In the genomic region with DNA sequence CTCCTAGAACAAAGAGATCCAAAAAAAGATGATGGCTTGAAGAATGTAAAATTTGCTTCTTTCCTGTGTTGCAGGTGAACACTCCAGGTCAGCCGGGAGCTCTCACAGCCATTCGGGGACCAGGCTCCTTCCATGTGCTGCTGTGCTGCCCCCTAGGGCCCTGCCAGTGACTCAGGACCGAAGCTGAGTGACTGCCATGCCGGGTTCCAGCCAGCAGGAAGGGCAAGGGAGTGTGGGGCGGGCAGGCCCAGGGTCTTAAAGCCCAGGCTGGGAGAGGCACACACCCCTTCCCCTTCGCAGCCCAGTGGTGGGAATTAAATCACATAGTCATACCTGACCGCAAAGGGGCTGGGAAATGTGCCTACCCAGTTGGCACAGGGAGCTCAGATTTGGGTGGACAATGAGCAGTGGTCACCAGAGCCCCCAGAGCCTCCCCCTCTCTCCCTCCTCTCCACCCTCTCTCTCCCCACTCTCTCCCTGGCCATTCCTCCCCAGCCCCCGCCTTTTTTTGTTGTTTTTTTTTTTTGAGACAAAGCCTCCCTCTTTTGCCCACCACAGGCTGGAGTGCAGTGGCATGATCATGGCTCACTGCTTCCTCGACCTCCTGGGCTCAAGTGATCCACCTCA, we compare ENCODE assay signal across 8 cellular contexts. TPM values are rescaled to one million over a fixed set of nuclear protein-coding genes. Genes with fewer than 3 reads are reported as not detected.
DNase-seq lines count a peak whose midpoint lies in the region; ATAC-seq and TF ChIP-seq lines count a peak whose summit lies in the region.

No MANE protein-coding gene starts in this region.

- TF ChIP-seq CTCF in neural progenitor cell (IDR thresholded peaks at IDR 0.05): peak; percentile 95

- peak; percentile 75 for ATAC-seq in activated CD8-positive, alpha-beta T cell treated with anti-CD3 and anti-CD28 coated beads, Interleukin-2, amount 10 ng/mL, durations not matched to agents 7 days and 5 days
- ATAC-seq in HG03432 (IDR thresholded peaks at IDR 0.05; ENCODE audit: unreplicated experiment) (no peak), HG02885 (IDR thresholded peaks at IDR 0.05; ENCODE audit: poor library complexity, unreplicated experiment) (no peak)

- no peak overlapping the region for H3K27ac Mint-ChIP-seq in activated CD8-positive, alpha-beta T cell treated with anti-CD3 and anti-CD28 coated beads, Interleukin-2, amount 10 ng/mL, durations not matched to agents 7 days and 5 days
- no peak overlapping the region for H3K27ac Mint-ChIP-seq in neural progenitor cell

- H3K4me1 ChIP-seq in neural progenitor cell: no peaks in the 10 kb centered on the region

- peak; percentile 78 for DNase-seq in COR-L47 (lab: John Stamatoyannopoulos, UW)
- peak; percentile 86 for DNase-seq in HPDE6-E6E7 (ENCODE audit: extremely low spot score)
- DNase-seq in NCI-H526 (lab: John Stamatoyannopoulos, UW): peak; percentile 81 to 95
- DNase-seq in activated CD8-positive, alpha-beta T cell treated with anti-CD3 and anti-CD28 coated beads, Interleukin-2, amount 10 ng/mL, durations not matched to agents 7 days and 5 days: peak; percentile 64
- peak; percentile 14 for DNase-seq in fibroblast of peridontal ligament (ENCODE audit: extremely low read depth)
- DNase-seq in neural progenitor cell (ENCODE audit: low spot score): peak; percentile 95

- H3K4me3 ChIP-seq in neural progenitor cell: no peak overlapping the region

- H3K4me1 Mint-ChIP-seq in activated CD8-positive, alpha-beta T cell treated with anti-CD3 and anti-CD28 coated beads, Interleukin-2, amount 10 ng/mL, durations not matched to agents 7 days and 5 days (ENCODE audit: low read depth): peaks cover 9% of the 10 kb centered on the region
- peaks cover 21% of the 10 kb centered on the region for H3K4me1 Mint-ChIP-seq in neural progenitor cell

- H3K36me3 ChIP-seq in neural progenitor cell: no peaks in the 10 kb centered on the region

- no peak overlapping the region for H3K27ac ChIP-seq in neural progenitor cell

- no peaks in the 10 kb centered on the region for H3K9me3 Mint-ChIP-seq in activated CD8-positive, alpha-beta T cell treated with anti-CD3 and anti-CD28 coated beads, Interleukin-2, amount 10 ng/mL, durations not matched to agents 7 days and 5 days (ENCODE audit: insufficient read depth)
- no peaks in the 10 kb centered on the region for H3K9me3 Mint-ChIP-seq in neural progenitor cell

- no peak overlapping the region for H3K4me3 Mint-ChIP-seq in activated CD8-positive, alpha-beta T cell treated with anti-CD3 and anti-CD28 coated beads, Interleukin-2, amount 10 ng/mL, durations not matched to agents 7 days and 5 days
- H3K4me3 Mint-ChIP-seq in neural progenitor cell: no peak overlapping the region

- no peak overlapping the region for H3K9ac ChIP-seq in neural progenitor cell

- H4K20me1 ChIP-seq in neural progenitor cell (ENCODE audit: low read depth): no peaks in the 10 kb centered on the region

- no peaks in the 10 kb centered on the region for H3K36me3 Mint-ChIP-seq in activated CD8-positive, alpha-beta T cell treated with anti-CD3 and anti-CD28 coated beads, Interleukin-2, amount 10 ng/mL, durations not matched to agents 7 days and 5 days (ENCODE audit: low read depth)
- no peaks in the 10 kb centered on the region for H3K36me3 Mint-ChIP-seq in neural progenitor cell

- no peaks in the 10 kb centered on the region for H3K79me2 ChIP-seq in neural progenitor cell (ENCODE audit: low read depth)

- peaks cover 7% of the 10 kb centered on the region for H3K27me3 ChIP-seq in neural progenitor cell

- CTCF ChIA-PET in activated CD8-positive, alpha-beta T cell treated with anti-CD3 and anti-CD28 coated beads, Interleukin-2, amount 10 ng/mL, durations not matched to agents 7 days and 5 days (lab: Charles Lee): interaction anchor here (1.0 to 14.3 kb wide), 15 partner anchors 8 to 236 kb away, joined by 3 to 345 read pairs (median 4); a partner anchor contains a TSS

- no peak overlapping the region for H2AFZ ChIP-seq in neural progenitor cell (replicated peaks)

- POLR2A ChIA-PET in activated CD8-positive, alpha-beta T cell treated with anti-CD3 and anti-CD28 coated beads, Interleukin-2, amount 10 ng/mL, durations not matched to agents 7 days and 5 days (lab: Charles Lee): no interaction called here

- H3K27me3 Mint-ChIP-seq in activated CD8-positive, alpha-beta T cell treated with anti-CD3 and anti-CD28 coated beads, Interleukin-2, amount 10 ng/mL, durations not matched to agents 7 days and 5 days (ENCODE audit: low read depth): peaks cover 22% of the 10 kb centered on the region
- H3K27me3 Mint-ChIP-seq in neural progenitor cell (ENCODE audit: insufficient read depth, low read depth): peaks cover 29% of the 10 kb centered on the region

- H3K4me2 ChIP-seq in neural progenitor cell: peak overlapping the region; percentile 28

- peaks cover 26% of the 10 kb centered on the region for H3F3A ChIP-seq in neural progenitor cell (ENCODE audit: low read depth)

- no peaks in the 10 kb centered on the region for H3K9me3 ChIP-seq in neural progenitor cell (ENCODE audit: low read depth)

RNA-seq across cellular contexts. Expression of a gene that starts 11.5 kb away (rescaled TPM):
- 10 to 100 TPM; 11.4 to 11.6 TPM for total RNA-seq in activated CD8-positive, alpha-beta T cell treated with anti-CD3 and anti-CD28 coated beads, Interleukin-2, amount 10 ng/mL, durations not matched to agents 7 days and 5 days
- 8.0 and 19.3 TPM in 2 replicates for total RNA-seq in neural progenitor cell (ENCODE audit: low replicate concordance)

RNA-seq across cellular contexts. Expression of a gene that starts 41.8 kb away (rescaled TPM):
- 100 to 1,000 TPM; 211 to 219 TPM for total RNA-seq in activated CD8-positive, alpha-beta T cell treated with anti-CD3 and anti-CD28 coated beads, Interleukin-2, amount 10 ng/mL, durations not matched to agents 7 days and 5 days
- total RNA-seq in neural progenitor cell (ENCODE audit: low replicate concordance): 7.4 and 24.4 TPM in 2 replicates

RNA-seq across cellular contexts. Expression of a gene that starts 57.5 kb away (rescaled TPM):
- total RNA-seq in activated CD8-positive, alpha-beta T cell treated with anti-CD3 and anti-CD28 coated beads, Interleukin-2, amount 10 ng/mL, durations not matched to agents 7 days and 5 days: under 1 TPM in 1 of 2 experiments, not detected in 1; 0.34 TPM
- 3.8 and 15.6 TPM in 2 replicates for total RNA-seq in neural progenitor cell (ENCODE audit: low replicate concordance)

Comparison
In these comparisons a context has a peak if more than half of its experiments do, and no peak if none do; other contexts are left out.
1. DNase-seq: peak in every context shown above with its lines; median percentile 95 in neural progenitor cell; 88 in NCI-H526; 86 in HPDE6-E6E7; 78 in COR-L47; 64 in activated CD8-positive, alpha-beta T cell treated with anti-CD3 and anti-CD28 coated beads, Interleukin-2, amount 10 ng/mL, durations not matched to agents 7 days and 5 days; 14 in fibroblast of peridontal ligament.